Comparison of ENCODE assay signal across 29 cellular contexts in genomic region chr2:65355190-65355831, GRCh38.
A peak's percentile ranks its signal among the peaks of the same experiment; 100 is the strongest.
DNase-seq lines count a peak whose midpoint lies in the region; ATAC-seq, FAIRE-seq and TF ChIP-seq lines count a peak whose summit lies in the region.
"Had no signal": no experiment of that assay in that cellular context is flagged by ENCODE, and none has a peak within 500 bp of the region (broad histone marks: within the 10 kb centered on the region; RNA-seq: fewer than 3 reads in every experiment).

No MANE protein-coding gene starts in this region.

- H2AFZ ChIP-seq in SK-N-SH (ENCODE audit: low read depth): no peak overlapping the region
- H2AFZ ChIP-seq in keratinocyte (ENCODE audit: control insufficient read depth, low read length): no peak overlapping the region

- H3K27me3 Mint-ChIP-seq in activated CD8-positive, alpha-beta memory T cell treated with anti-CD3 and anti-CD28 coated beads, Interleukin-2, amount 10 ng/mL, durations not matched to agents 7 days and 5 days: peaks cover 23% of the 10 kb centered on the region
- H3K27me3 Mint-ChIP-seq: activated CD4-positive, alpha-beta memory T cell treated with anti-CD3 and anti-CD28 coated beads, Interleukin-2, amount 10 ng/mL, durations not matched to agents 7 days and 5 days; naive B cell; T-helper 17 cell had no signal

- no peak overlapping the region for H3K4me3 ChIP-seq in SK-N-SH (ENCODE audit: low read depth in 2 of 2, low read length in 1 of 2)
- H3K4me3 ChIP-seq in adipocyte (ENCODE audit: low read length): no peak overlapping the region
- H3K4me3 ChIP-seq in keratinocyte (ENCODE audit: control insufficient read depth in 2 of 3, extremely low read depth in 1 of 3, insufficient read depth in 2 of 3, low read depth in 1 of 3, low read length in 3 of 3): no peak overlapping the region
- H3K4me3 ChIP-seq: heart right ventricle, lung, right lobe of liver had no signal

- CTCF ChIA-PET in SK-N-SH (lab: Yijun Ruan, JAX): no interaction called here
- CTCF ChIA-PET in activated CD8-positive, alpha-beta memory T cell treated with anti-CD3 and anti-CD28 coated beads, Interleukin-2, amount 10 ng/mL, durations not matched to agents 7 days and 5 days (lab: Charles Lee): no interaction called here

- H3K27ac ChIP-seq in SK-N-SH (ENCODE audit: low read depth in 2 of 2, low read length in 1 of 2) (no peak overlapping the region), keratinocyte (ENCODE audit: control insufficient read depth, insufficient read depth, low read length) (peak overlapping the region; percentile 46)
- H3K27ac ChIP-seq: 22Rv1, heart right ventricle, HL-60, right lobe of liver had no signal

- H3K4me3 Mint-ChIP-seq in activated CD8-positive, alpha-beta memory T cell treated with anti-CD3 and anti-CD28 coated beads, Interleukin-2, amount 10 ng/mL, durations not matched to agents 7 days and 5 days: no peak overlapping the region
- H3K4me3 Mint-ChIP-seq: activated CD4-positive, alpha-beta memory T cell treated with anti-CD3 and anti-CD28 coated beads, Interleukin-2, amount 10 ng/mL, durations not matched to agents 7 days and 5 days; activated naive CD4-positive, alpha-beta T cell treated with anti-CD3 and anti-CD28 coated beads for 36 hours; endodermal cell; immature natural killer cell; naive B cell; T-helper 17 cell had no signal

- H3K27ac Mint-ChIP-seq in activated CD8-positive, alpha-beta memory T cell treated with anti-CD3 and anti-CD28 coated beads, Interleukin-2, amount 10 ng/mL, durations not matched to agents 7 days and 5 days: no peak overlapping the region
- H3K27ac Mint-ChIP-seq: activated CD4-positive, alpha-beta memory T cell treated with anti-CD3 and anti-CD28 coated beads, Interleukin-2, amount 10 ng/mL, durations not matched to agents 7 days and 5 days; activated naive CD4-positive, alpha-beta T cell treated with anti-CD3 and anti-CD28 coated beads for 36 hours; endodermal cell; immature natural killer cell; T-helper 17 cell had no signal

- H3K36me3 Mint-ChIP-seq in activated CD8-positive, alpha-beta memory T cell treated with anti-CD3 and anti-CD28 coated beads, Interleukin-2, amount 10 ng/mL, durations not matched to agents 7 days and 5 days: no peaks in the 10 kb centered on the region
- H3K36me3 Mint-ChIP-seq: immature natural killer cell, naive B cell had no signal

- 62% methylated on average over 9 of the region's 9 CpGs for WGBS in SK-N-SH (ENCODE audit: low lambda C conversion rate)

- POLR2A ChIA-PET in SK-N-SH (lab: Yijun Ruan, JAX): no interaction called here

- DNase-seq in SK-N-SH (no peak), adipocyte (ENCODE audit: low read depth) (peak; percentile 48), keratinocyte (ENCODE audit: low read depth, low spot score) (no peak), SIG-M5 (lab: John Stamatoyannopoulos, UW) (no peak), NCI-H1417 (lab: John Stamatoyannopoulos, UW) (no peak)
- DNase-seq in activated CD8-positive, alpha-beta memory T cell treated with anti-CD3 and anti-CD28 coated beads, Interleukin-2, amount 10 ng/mL, durations not matched to agents 7 days and 5 days: no peak
- DNase-seq: activated CD4-positive, alpha-beta memory T cell treated with anti-CD3 and anti-CD28 coated beads, Interleukin-2, amount 10 ng/mL, durations not matched to agents 7 days and 5 days; activated naive CD4-positive, alpha-beta T cell treated with anti-CD3 and anti-CD28 coated beads for 36 hours; activated T-cell treated with anti-CD3 and anti-CD28 coated beads, Interleukin-2, amount 50 U/mL, for 1 hour; BE2C; Calu3; endodermal cell; heart right ventricle; immature natural killer cell; KBM-7; naive B cell; NCI-H1092 treated with DMSO at 0.1 percent for 48 hours; NCI-H2081 treated with DMSO at 0.1 percent for 48 hours; NCI-H510A treated with DMSO at 0.1 percent for 48 hours; right lobe of liver; SHP77 treated with DMSO at 0.1 percent for 48 hours; stimulated activated naive CD4-positive, alpha-beta T cell; T-helper 17 cell had no signal

- peaks cover 91% of the 10 kb centered on the region for H3K79me2 ChIP-seq in SK-N-SH (ENCODE audit: insufficient read depth)
- H3K79me2 ChIP-seq in keratinocyte (ENCODE audit: control insufficient read depth, insufficient read depth, low read length): peaks cover 94% of the 10 kb centered on the region

- no peak for TF ChIP-seq RAD21 in SK-N-SH (IDR thresholded peaks at IDR 0.05; ENCODE audit: low read length)

- peak overlapping the region; percentile 22; the same call in 1 of the 2 replicates for H3K4me2 ChIP-seq in SK-N-SH
- H3K4me2 ChIP-seq in keratinocyte (ENCODE audit: control insufficient read depth, extremely low read depth, insufficient read depth, low read depth, low read length): no peak overlapping the region

- H3K36me3 ChIP-seq in SK-N-SH (replicated peaks in 1 of 2; ENCODE audit: control insufficient read depth in 1 of 2, insufficient read depth in 2 of 2, low read length in 1 of 2) (no peaks in the 10 kb centered on the region), adipocyte (ENCODE audit: control insufficient read depth, insufficient read depth, low read length, severe bottlenecking) (no peaks in the 10 kb centered on the region), keratinocyte (ENCODE audit: control insufficient read depth in 2 of 2, extremely low read depth in 1 of 2, insufficient read depth in 2 of 2, low read length in 2 of 2) (no peaks in the 10 kb centered on the region)
- H3K36me3 ChIP-seq: BE2C, heart right ventricle, right lobe of liver had no signal

- H4K20me1 ChIP-seq in SK-N-SH (ENCODE audit: insufficient read depth) (peaks cover 87% of the 10 kb centered on the region), keratinocyte (ENCODE audit: control insufficient read depth, extremely low read depth, insufficient read depth, low read length) (peaks cover 19% of the 10 kb centered on the region)

- no peaks in the 10 kb centered on the region for H3K9me3 ChIP-seq in SK-N-SH
- no peaks in the 10 kb centered on the region for H3K9me3 ChIP-seq in adipocyte (ENCODE audit: control insufficient read depth, low read length)
- no peaks in the 10 kb centered on the region for H3K9me3 ChIP-seq in keratinocyte (ENCODE audit: control insufficient read depth, low read depth, low read length)
- H3K9me3 ChIP-seq: BE2C, heart right ventricle, right lobe of liver had no signal

- H3K27me3 ChIP-seq in SK-N-SH (ENCODE audit: insufficient read depth): no peaks in the 10 kb centered on the region
- no peaks in the 10 kb centered on the region for H3K27me3 ChIP-seq in adipocyte (replicated peaks; ENCODE audit: control insufficient read depth, insufficient read depth, low read length)
- no peaks in the 10 kb centered on the region for H3K27me3 ChIP-seq in keratinocyte (ENCODE audit: control insufficient read depth, extremely low read depth, insufficient read depth, low read length)
- H3K27me3 ChIP-seq: BE2C, heart right ventricle, right lobe of liver had no signal

- dilution Hi-C loops in keratinocyte (cut with MboI; ENCODE audit: extremely low pct_ligation_motif_present, low sequenced_read_pairs): no loop called here

- H3K9me2 ChIP-seq in SK-N-SH: no peaks in the 10 kb centered on the region

- H3K9ac ChIP-seq in SK-N-SH (no peak overlapping the region), adipocyte (ENCODE audit: low read length) (no peak overlapping the region), keratinocyte (ENCODE audit: control insufficient read depth, extremely low read depth, insufficient read depth, low read length) (no peak overlapping the region)

- FAIRE-seq in keratinocyte (lab: Jason Lieb, UNC): no peak
- FAIRE-seq: H1 had no signal

- ATAC-seq in SK-N-SH treated with all-trans-retinoic acid at 6 μM for 48 hours (no peak), HG03432 (IDR thresholded peaks at IDR 0.05; ENCODE audit: unreplicated experiment) (no peak)
- ATAC-seq in activated CD8-positive, alpha-beta memory T cell treated with anti-CD3 and anti-CD28 coated beads, Interleukin-2, amount 10 ng/mL, durations not matched to agents 7 days and 5 days: no peak
- ATAC-seq: heart right ventricle, T-helper 17 cell had no signal

- TF ChIP-seq CTCF in SK-N-SH (IDR thresholded peaks at IDR 0.05) (no peak), keratinocyte (optimal IDR thresholded peaks at IDR 0.05 in 1 of 3, IDR thresholded peaks at IDR 0.05 in 1 of 3, conservative IDR thresholded peaks at IDR 0.05 in 1 of 3; ENCODE audit: extremely low read depth in 1 of 3, insufficient read depth in 2 of 3, low read length in 3 of 3) (no peak)

- H3K4me1 ChIP-seq in SK-N-SH (ENCODE audit: control insufficient read depth in 1 of 2, insufficient read depth in 2 of 2, low read depth in 1 of 2, low read length in 1 of 2) (peaks cover 29 to 40% of the 10 kb centered on the region in 2 experiments), adipocyte (ENCODE audit: control insufficient read depth, insufficient read depth, low read length) (peaks cover 50% of the 10 kb centered on the region), keratinocyte (ENCODE audit: control insufficient read depth, extremely low read depth, insufficient read depth, low read length) (peaks cover 36% of the 10 kb centered on the region)

- H3F3A ChIP-seq in SK-N-SH (replicated peaks; ENCODE audit: insufficient read depth): peaks cover 23% of the 10 kb centered on the region

- TF ChIP-seq EP300 in SK-N-SH (IDR thresholded peaks at IDR 0.05; ENCODE audit: borderline replicate concordance in 1 of 2, low read depth in 1 of 2, low read length in 1 of 2): no peak

- H3K9me1 ChIP-seq in keratinocyte (ENCODE audit: control insufficient read depth, extremely low read depth, insufficient read depth, low read length): peaks cover 7% of the 10 kb centered on the region

- peaks cover 44% of the 10 kb centered on the region for H3K4me1 Mint-ChIP-seq in activated CD8-positive, alpha-beta memory T cell treated with anti-CD3 and anti-CD28 coated beads, Interleukin-2, amount 10 ng/mL, durations not matched to agents 7 days and 5 days
- H3K4me1 Mint-ChIP-seq: naive B cell had no signal

- H3K9me3 Mint-ChIP-seq in activated CD8-positive, alpha-beta memory T cell treated with anti-CD3 and anti-CD28 coated beads, Interleukin-2, amount 10 ng/mL, durations not matched to agents 7 days and 5 days (ENCODE audit: low read depth): no peaks in the 10 kb centered on the region
- H3K9me3 Mint-ChIP-seq: activated CD4-positive, alpha-beta memory T cell treated with anti-CD3 and anti-CD28 coated beads, Interleukin-2, amount 10 ng/mL, durations not matched to agents 7 days and 5 days; activated naive CD4-positive, alpha-beta T cell treated with anti-CD3 and anti-CD28 coated beads for 36 hours; endodermal cell; immature natural killer cell; naive B cell had no signal
